8 cellular contexts compared by ENCODE assay signal in the genomic region with DNA sequence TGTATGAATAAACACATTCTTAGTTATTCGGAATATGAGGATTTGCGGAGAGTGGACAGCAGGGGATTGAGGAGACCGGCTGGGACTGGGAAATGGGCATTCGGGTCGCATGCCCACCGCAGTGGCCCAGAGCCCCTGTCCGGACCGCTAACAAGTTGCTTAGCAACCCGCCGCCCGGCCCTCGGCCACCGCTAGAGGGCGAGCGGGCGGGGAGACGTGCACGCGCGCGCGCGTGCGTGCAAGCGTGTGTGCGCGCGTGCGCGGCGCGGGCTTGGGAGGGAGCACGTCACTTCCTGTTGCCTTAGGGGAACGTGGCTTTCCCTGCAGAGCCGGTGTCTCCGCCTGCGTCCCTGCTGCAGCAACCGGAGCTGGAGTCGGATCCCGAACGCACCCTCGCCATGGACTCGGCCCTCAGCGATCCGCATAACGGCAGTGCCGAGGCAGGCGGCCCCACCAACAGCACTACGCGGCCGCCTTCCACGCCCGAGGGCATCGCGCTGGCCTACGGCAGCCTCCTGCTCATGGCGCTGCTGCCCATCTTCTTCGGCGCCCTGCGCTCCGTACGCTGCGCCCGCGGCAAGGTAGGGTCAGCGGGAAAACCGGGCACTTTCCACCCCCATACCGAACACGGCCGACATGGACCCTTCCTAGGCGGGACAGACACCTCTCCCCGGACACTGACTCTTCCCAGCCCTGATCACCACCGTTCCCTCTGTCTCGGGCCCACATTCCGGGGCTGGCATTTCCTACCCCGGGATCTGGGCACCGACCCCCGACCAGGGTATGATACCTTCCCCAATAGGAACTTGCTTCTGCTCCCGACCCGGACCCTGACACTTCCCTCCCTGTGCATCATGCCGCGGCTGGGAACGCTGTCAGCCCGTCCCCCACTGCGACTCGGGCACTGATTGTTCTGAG. TPM values are rescaled to one million over a fixed set of nuclear protein-coding genes. Genes with fewer than 3 reads are reported as not detected.
A peak's percentile ranks its signal among the peaks of the same experiment; 100 is the strongest.
DNase-seq lines count a peak whose midpoint lies in the region; ATAC-seq and TF ChIP-seq lines count a peak whose summit lies in the region.

A gene with protein sequence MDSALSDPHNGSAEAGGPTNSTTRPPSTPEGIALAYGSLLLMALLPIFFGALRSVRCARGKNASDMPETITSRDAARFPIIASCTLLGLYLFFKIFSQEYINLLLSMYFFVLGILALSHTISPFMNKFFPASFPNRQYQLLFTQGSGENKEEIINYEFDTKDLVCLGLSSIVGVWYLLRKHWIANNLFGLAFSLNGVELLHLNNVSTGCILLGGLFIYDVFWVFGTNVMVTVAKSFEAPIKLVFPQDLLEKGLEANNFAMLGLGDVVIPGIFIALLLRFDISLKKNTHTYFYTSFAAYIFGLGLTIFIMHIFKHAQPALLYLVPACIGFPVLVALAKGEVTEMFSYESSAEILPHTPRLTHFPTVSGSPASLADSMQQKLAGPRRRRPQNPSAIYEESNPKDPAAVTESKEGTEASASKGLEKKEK (plus strand): TSS at position 289 of the 918 bp plus-strand sequence. CDS start 110 bp downstream, at position 399.

- peak within 1 kb of the TSS; percentile 68 for H3K27ac Mint-ChIP-seq in activated naive CD8-positive, alpha-beta T cell treated with anti-CD3 and anti-CD28 coated beads, Interleukin-2, amount 50 U/mL, for 24 hours
- no peak within 1 kb of the TSS for H3K27ac Mint-ChIP-seq in type B pancreatic cell

- H3K9me3 Mint-ChIP-seq in activated naive CD8-positive, alpha-beta T cell treated with anti-CD3 and anti-CD28 coated beads, Interleukin-2, amount 50 U/mL, for 24 hours: no peaks in the 10 kb centered on the region
- no peaks in the 10 kb centered on the region for H3K9me3 Mint-ChIP-seq in type B pancreatic cell

- peak within 1 kb of the TSS; percentile 93 for H3K4me3 ChIP-seq in GM12865 (ENCODE audit: low read depth, low read length)

- ATAC-seq in HG02610 (IDR thresholded peaks at IDR 0.05; ENCODE audit: unreplicated experiment): peak; percentile 91
- ATAC-seq in activated naive CD8-positive, alpha-beta T cell treated with anti-CD3 and anti-CD28 coated beads, Interleukin-2, amount 50 U/mL, for 24 hours: peak; percentile 88

- peaks cover 6% of the 10 kb centered on the region for H3K36me3 Mint-ChIP-seq in activated naive CD8-positive, alpha-beta T cell treated with anti-CD3 and anti-CD28 coated beads, Interleukin-2, amount 50 U/mL, for 24 hours (ENCODE audit: low read depth)
- H3K36me3 Mint-ChIP-seq in type B pancreatic cell: no peaks in the 10 kb centered on the region

- peak; percentile 94 for TF ChIP-seq CTCF in GM12865 (IDR thresholded peaks at IDR 0.05; ENCODE audit: insufficient read depth, low read depth, low read length, missing control alignments)
- peak; percentile 100 for TF ChIP-seq CTCF in type B pancreatic cell (conservative IDR thresholded peaks at IDR 0.05)

- no peak within 1 kb of the TSS for H3K4me3 Mint-ChIP-seq in activated naive CD8-positive, alpha-beta T cell treated with anti-CD3 and anti-CD28 coated beads, Interleukin-2, amount 50 U/mL, for 24 hours
- H3K4me3 Mint-ChIP-seq in type B pancreatic cell: no peak within 1 kb of the TSS

- peak; percentile 96 for DNase-seq in GM12865 (ENCODE audit: low read depth)
- DNase-seq in NCI-H1092 treated with DMSO at 0.1 percent for 48 hours (lab: John Stamatoyannopoulos, UW): peak; percentile 83
- DNase-seq in SW 1271 (lab: John Stamatoyannopoulos, UW): peak; percentile 91 to 92
- peak; percentile 91 for DNase-seq in activated naive CD8-positive, alpha-beta T cell treated with anti-CD3 and anti-CD28 coated beads, Interleukin-2, amount 50 U/mL, for 24 hours
- DNase-seq in cardiac septum (ENCODE audit: low spot score): peak; percentile 98
- peak; percentile 93 for DNase-seq in pons (ENCODE audit: low spot score)
- DNase-seq in type B pancreatic cell (ENCODE audit: extremely low spot score, unreplicated experiment): peak; percentile 97

- intact Hi-C loops in cardiac septum (cut with DNase I): no loop called here

- peaks cover 2% of the 10 kb centered on the region for H3K27me3 Mint-ChIP-seq in activated naive CD8-positive, alpha-beta T cell treated with anti-CD3 and anti-CD28 coated beads, Interleukin-2, amount 50 U/mL, for 24 hours
- no peaks in the 10 kb centered on the region for H3K27me3 Mint-ChIP-seq in type B pancreatic cell

- peaks cover 11% of the 10 kb centered on the region for H3K4me1 Mint-ChIP-seq in activated naive CD8-positive, alpha-beta T cell treated with anti-CD3 and anti-CD28 coated beads, Interleukin-2, amount 50 U/mL, for 24 hours
- H3K4me1 Mint-ChIP-seq in type B pancreatic cell (ENCODE audit: unreplicated experiment): peaks cover 3% of the 10 kb centered on the region

RNA-seq across cellular contexts. Expression of the gene that starts here (rescaled TPM):
- total RNA-seq in cardiac septum (43.7 TPM), type B pancreatic cell (ENCODE audit: low replicate concordance) (246 and 281 TPM in 2 replicates)

Comparison
In these comparisons a context has a peak if more than half of its experiments do, and no peak if none do; other contexts are left out.
1. Peak in every context shown above with its lines: DNase-seq, ATAC-seq and H3K4me3 ChIP-seq.